Comparison of ENCODE assay signal across 17 cellular contexts in the genomic region with DNA sequence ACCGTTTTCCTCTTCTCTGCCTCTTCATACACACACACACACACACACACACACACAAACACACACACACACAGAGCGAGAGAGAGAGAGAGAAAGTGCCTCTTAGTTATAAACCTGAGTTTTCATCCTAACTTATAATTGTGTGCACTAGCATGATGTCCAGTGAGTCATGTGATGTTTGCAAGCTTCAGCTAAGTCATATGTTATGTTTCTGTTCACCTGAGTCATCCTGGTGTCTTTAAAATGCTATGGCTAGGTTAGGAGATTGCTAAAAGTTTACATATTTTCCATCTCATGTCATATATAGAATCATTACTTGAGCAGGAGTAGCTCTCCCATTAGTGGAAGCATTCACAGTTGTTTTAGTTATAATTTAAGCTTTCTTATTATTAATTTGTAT.
DNase-seq lines count a peak whose midpoint lies in the region; ATAC-seq and TF ChIP-seq lines count a peak whose summit lies in the region.
"Had no signal": no experiment of that assay in that cellular context is flagged by ENCODE, and none has a peak within 500 bp of the region (broad histone marks: within the 10 kb centered on the region; RNA-seq: fewer than 3 reads in every experiment).

No MANE protein-coding gene starts in this region.

- H3K79me2 ChIP-seq in mammary epithelial cell (ENCODE audit: insufficient read depth, low read length), result no peaks in the 10 kb centered on the region
- H3K79me2 ChIP-seq in hepatocyte, result no peaks in the 10 kb centered on the region

- intact Hi-C loops in MCF 10A (cut with micrococcal nuclease), result no loop called here
- intact Hi-C loops in breast epithelium (cut with DNase I; ENCODE audit: low total_unique reads), result no loop called here
- intact Hi-C loops in mammary epithelial cell (cut with micrococcal nuclease), result loop anchor here (1.0 kb wide), 1 partner anchor 10 kb away; no protein-coding TSS in a partner anchor
- intact Hi-C loops in right cardiac atrium (cut with DNase I), result no loop called here

- H3K27me3 Mint-ChIP-seq in MCF 10A (ENCODE audit: insufficient read depth, unreplicated experiment) (no peaks in the 10 kb centered on the region), type B pancreatic cell (no peaks in the 10 kb centered on the region)

- DNase-seq in MCF 10A (ENCODE audit: unreplicated experiment) (peak; percentile 31), breast epithelium (ENCODE audit: low spot score in 2 of 2) (no peak), mammary epithelial cell (peak; percentile 73), hepatocyte (ENCODE audit: low spot score) (peak; percentile 14), type B pancreatic cell (ENCODE audit: extremely low spot score, unreplicated experiment) (no peak), NCI-H748 treated with DMSO at 0.1 percent for 48 hours (lab: John Stamatoyannopoulos, UW) (no peak), right cardiac atrium (no peak)
- DNase-seq: MV-4-11, NCI-H1417 treated with DMSO at 0.1 percent for 48 hours, NCI-H2081, NCI-H446, NCI-H82, Peyer's patch had no signal

- CTCF ChIA-PET in MCF 10A (lab: Yijun Ruan, JAX) (interaction anchor here (0.6 kb wide), 1 partner anchor 72 kb away, joined by 3 read pairs; no protein-coding TSS in a partner anchor), mammary epithelial cell (lab: Charles Lee; ENCODE audit: low non-redundant PET) (no interaction called here)

- no peaks in the 10 kb centered on the region for H3K4me1 ChIP-seq in breast epithelium
- peaks cover 7% of the 10 kb centered on the region for H3K4me1 ChIP-seq in mammary epithelial cell (ENCODE audit: insufficient read depth, low read length)
- H3K4me1 ChIP-seq in hepatocyte (ENCODE audit: insufficient read depth), result no peaks in the 10 kb centered on the region
- no peaks in the 10 kb centered on the region for H3K4me1 ChIP-seq in right cardiac atrium (ENCODE audit: control insufficient read depth, insufficient read depth, low read length)
- H3K4me1 ChIP-seq: BLaER1, Peyer's patch had no signal

- peak overlapping the region; percentile 80 for H3K27ac Mint-ChIP-seq in MCF 10A (ENCODE audit: low read depth, unreplicated experiment)
- H3K27ac Mint-ChIP-seq in type B pancreatic cell, result peak overlapping the region; percentile 39

- H3K9me3 ChIP-seq in breast epithelium (no peaks in the 10 kb centered on the region), mammary epithelial cell (replicated peaks; ENCODE audit: insufficient read depth, low read length) (no peaks in the 10 kb centered on the region), hepatocyte (ENCODE audit: low read depth) (no peaks in the 10 kb centered on the region), right cardiac atrium (ENCODE audit: control insufficient read depth, low read length) (no peaks in the 10 kb centered on the region)
- H3K9me3 ChIP-seq: BLaER1, Peyer's patch had no signal

- TF ChIP-seq POLR2A in breast epithelium (IDR thresholded peaks at IDR 0.05), result no peak

- no peak for TF ChIP-seq CTCF in MCF 10A (IDR thresholded peaks at IDR 0.05; ENCODE audit: unreplicated experiment)
- TF ChIP-seq CTCF in breast epithelium (IDR thresholded peaks at IDR 0.05), result no peak
- TF ChIP-seq CTCF in mammary epithelial cell (conservative IDR thresholded peaks at IDR 0.05 in 1 of 2, IDR thresholded peaks at IDR 0.05 in 1 of 2; ENCODE audit: extremely low read depth in 1 of 2, insufficient read depth in 1 of 2, low read depth in 1 of 2, low read length in 2 of 2), result no peak
- TF ChIP-seq CTCF in hepatocyte (IDR thresholded peaks at IDR 0.05; ENCODE audit: poor library complexity), result no peak
- no peak for TF ChIP-seq CTCF in type B pancreatic cell (conservative IDR thresholded peaks at IDR 0.05)

- peaks cover 26% of the 10 kb centered on the region for H3K4me1 Mint-ChIP-seq in MCF 10A (ENCODE audit: insufficient read depth, unreplicated experiment)
- no peaks in the 10 kb centered on the region for H3K4me1 Mint-ChIP-seq in type B pancreatic cell (ENCODE audit: unreplicated experiment)

- POLR2A ChIA-PET in MCF 10A (lab: Yijun Ruan, JAX), result interaction anchor here (0.6 to 1.4 kb wide), 4 partner anchors 9 to 1036 kb away, joined by 3 to 10 read pairs (median 3); no protein-coding TSS in a partner anchor

- dilution Hi-C loops in mammary epithelial cell (cut with HindIII; ENCODE audit: low sequenced_read_pairs), result no loop called here

- H3K36me3 ChIP-seq in breast epithelium (no peaks in the 10 kb centered on the region), mammary epithelial cell (ENCODE audit: insufficient read depth, low read length) (no peaks in the 10 kb centered on the region), hepatocyte (replicated peaks; ENCODE audit: insufficient read depth, low read depth) (no peaks in the 10 kb centered on the region)
- H3K36me3 ChIP-seq: BLaER1, Peyer's patch had no signal

- no peak overlapping the region for H3K4me3 Mint-ChIP-seq in MCF 10A (ENCODE audit: unreplicated experiment)
- no peak overlapping the region for H3K4me3 Mint-ChIP-seq in type B pancreatic cell

- H3K4me3 ChIP-seq in breast epithelium (no peak overlapping the region), mammary epithelial cell (replicated peaks in 1 of 3; ENCODE audit: insufficient read depth in 1 of 3, low read depth in 2 of 3, low read length in 3 of 3) (no peak overlapping the region), hepatocyte (no peak overlapping the region), right cardiac atrium (ENCODE audit: low read length) (no peak overlapping the region)
- H3K4me3 ChIP-seq: BLaER1, Peyer's patch had no signal

- H3K27ac ChIP-seq in breast epithelium, result no peak overlapping the region
- no peak overlapping the region for H3K27ac ChIP-seq in mammary epithelial cell (ENCODE audit: insufficient read depth, low read depth, low read length)
- H3K27ac ChIP-seq in hepatocyte, result no peak overlapping the region
- no peak overlapping the region for H3K27ac ChIP-seq in right cardiac atrium (ENCODE audit: low read length)
- H3K27ac ChIP-seq: 22Rv1, BLaER1, Peyer's patch had no signal

- WGBS in mammary epithelial cell (ENCODE audit: low coverage, missing lambda C conversion rate), result 83% methylated on average over 2 of the region's 2 CpGs
- WGBS in hepatocyte (ENCODE audit: low lambda C conversion rate, missing lambda C conversion rate), result 74% methylated on average over 2 of the region's 2 CpGs
- 65% methylated on average over 2 of the region's 2 CpGs for WGBS in right cardiac atrium

- in situ Hi-C loops in mammary epithelial cell (cut with MboI; ENCODE audit: low sequenced_read_pairs in 2 of 2), result no loop called here

- no TSS peak for BruUV-seq in MCF 10A (replicated peaks; lab: Mats Ljungman, UMichigan)
- no TSS peak for BruUV-seq in mammary epithelial cell (replicated peaks; lab: Mats Ljungman, UMichigan)

- no peaks in the 10 kb centered on the region for H3K27me3 ChIP-seq in breast epithelium
- H3K27me3 ChIP-seq in mammary epithelial cell (ENCODE audit: insufficient read depth, low read length), result no peaks in the 10 kb centered on the region
- no peaks in the 10 kb centered on the region for H3K27me3 ChIP-seq in hepatocyte
- no peaks in the 10 kb centered on the region for H3K27me3 ChIP-seq in right cardiac atrium (ENCODE audit: control insufficient read depth, insufficient read depth)
- H3K27me3 ChIP-seq: BLaER1, Peyer's patch had no signal

- peak overlapping the region; percentile 64 for H2AFZ ChIP-seq in mammary epithelial cell (ENCODE audit: low read depth, low read length)
- H2AFZ ChIP-seq in hepatocyte, result no peak overlapping the region

- H3K9me3 Mint-ChIP-seq in MCF 10A (ENCODE audit: unreplicated experiment), result no peaks in the 10 kb centered on the region
- peaks cover 4% of the 10 kb centered on the region for H3K9me3 Mint-ChIP-seq in type B pancreatic cell

- no peak overlapping the region for H3K9ac ChIP-seq in mammary epithelial cell (ENCODE audit: insufficient read depth, low read length)
- H3K9ac ChIP-seq: BLaER1 had no signal

- H4K20me1 ChIP-seq in mammary epithelial cell (ENCODE audit: insufficient read depth, low read length), result no peaks in the 10 kb centered on the region
- no peaks in the 10 kb centered on the region for H4K20me1 ChIP-seq in hepatocyte (ENCODE audit: insufficient read depth, poor library complexity, severe bottlenecking)
- H4K20me1 ChIP-seq: BLaER1 had no signal

- H3K4me2 ChIP-seq in mammary epithelial cell (ENCODE audit: insufficient read depth, low read depth, low read length), result peak overlapping the region; percentile 24
- no peak overlapping the region for H3K4me2 ChIP-seq in hepatocyte
- H3K4me2 ChIP-seq: BLaER1 had no signal

- no peaks in the 10 kb centered on the region for H3K36me3 Mint-ChIP-seq in MCF 10A (ENCODE audit: insufficient read depth, unreplicated experiment)
- no peaks in the 10 kb centered on the region for H3K36me3 Mint-ChIP-seq in type B pancreatic cell

- ATAC-seq in right cardiac atrium (no peak), HG03469 (IDR thresholded peaks at IDR 0.05; ENCODE audit: unreplicated experiment) (no peak)
- ATAC-seq: HCT116 had no signal

- H3K9me2 ChIP-seq in hepatocyte (replicated peaks; ENCODE audit: insufficient read depth), result no peaks in the 10 kb centered on the region

Comparison
In these comparisons a context has a peak if more than half of its experiments do, and no peak if none do; other contexts are left out.
1. DNase-seq: peak in MCF 10A (single experiment), mammary epithelial cell (single experiment) and hepatocyte (single experiment); none in breast epithelium (0 of 2), type B pancreatic cell (single experiment), NCI-H748 treated with DMSO at 0.1 percent for 48 hours (single experiment) and right cardiac atrium (0 of 3).